ENCODE assay signal across 23 cellular contexts in the genomic region with DNA sequence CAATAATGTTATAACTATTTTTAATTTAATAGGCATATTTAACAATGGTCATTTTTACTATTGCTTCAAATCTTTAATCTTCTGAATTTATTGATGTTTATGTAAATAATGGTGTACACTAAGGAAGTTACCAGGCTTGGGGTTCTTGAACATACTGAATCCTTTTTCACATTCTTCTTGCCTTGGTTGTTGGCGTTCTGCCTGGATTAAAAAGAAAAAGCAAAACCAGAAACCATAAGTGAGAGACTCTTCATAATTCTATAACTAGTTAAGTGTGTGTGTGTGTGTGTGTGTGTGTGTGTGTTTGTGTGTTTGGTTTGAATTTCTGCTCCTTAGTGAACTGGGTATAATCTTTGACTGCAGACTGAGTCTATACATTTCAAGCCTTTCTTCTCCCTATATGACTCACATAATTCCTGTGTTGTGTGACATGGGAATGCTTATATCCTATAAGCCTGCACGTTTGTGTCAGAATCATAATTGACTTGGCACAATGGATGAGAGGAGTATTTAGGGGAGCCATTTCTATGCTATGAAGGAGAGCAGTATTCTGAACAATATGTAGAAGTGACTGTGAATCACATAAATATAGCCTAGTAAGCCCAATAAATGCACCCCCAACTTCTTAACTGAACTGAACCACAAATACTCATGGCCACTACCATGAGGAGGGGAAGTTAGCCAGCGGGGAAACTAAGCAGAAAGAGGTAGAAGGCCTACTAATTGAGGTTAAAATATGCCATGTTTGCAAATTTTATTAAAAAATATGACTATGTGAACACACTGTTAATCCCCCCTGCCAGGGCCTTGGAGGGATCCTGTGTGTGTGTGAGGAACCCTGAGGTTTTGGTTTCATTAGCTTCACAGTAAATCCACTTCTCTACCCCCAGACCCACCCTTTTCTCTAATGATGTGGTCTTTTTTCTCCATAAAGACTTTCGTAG.
DNase-seq lines count a peak whose midpoint lies in the region; ATAC-seq and TF ChIP-seq lines count a peak whose summit lies in the region.
"Had no signal": no experiment of that assay in that cellular context is flagged by ENCODE, and none has a peak within 500 bp of the region (broad histone marks: within the 10 kb centered on the region; RNA-seq: fewer than 3 reads in every experiment).

No MANE protein-coding gene starts in this region.

- POLR2A ChIA-PET in MCF 10A (lab: Yijun Ruan, JAX), result no interaction called here

- H3K27me3 ChIP-seq in breast epithelium, result no peaks in the 10 kb centered on the region
- H3K27me3 ChIP-seq: neutrophil, transverse colon had no signal

- no peak for TF ChIP-seq CTCF in MCF 10A (IDR thresholded peaks at IDR 0.05; ENCODE audit: unreplicated experiment)
- TF ChIP-seq CTCF in breast epithelium (IDR thresholded peaks at IDR 0.05), result no peak
- no peak for TF ChIP-seq CTCF in astrocyte of the spinal cord (IDR thresholded peaks at IDR 0.05; ENCODE audit: low read depth, low read length)
- TF ChIP-seq CTCF in fibroblast of the aortic adventitia (IDR thresholded peaks at IDR 0.05; ENCODE audit: insufficient read depth, low read length), result no peak

- in situ Hi-C loops in astrocyte of the spinal cord (cut with HindIII; ENCODE audit: low sequenced_read_pairs), result no loop called here

- intact Hi-C loops in MCF 10A (cut with micrococcal nuclease) (no loop called here), breast epithelium (cut with DNase I; ENCODE audit: low total_unique reads) (no loop called here)

- peaks cover 52% of the 10 kb centered on the region for H3K36me3 Mint-ChIP-seq in MCF 10A (ENCODE audit: insufficient read depth, unreplicated experiment)
- H3K36me3 Mint-ChIP-seq: activated naive CD4-positive, alpha-beta T cell treated with anti-CD3 and anti-CD28 coated beads, Interleukin-2, amount 50 U/mL, for 24 hours; CD8-positive, alpha-beta memory T cell; memory B cell had no signal

- no peak overlapping the region for H3K4me3 Mint-ChIP-seq in MCF 10A (ENCODE audit: unreplicated experiment)
- H3K4me3 Mint-ChIP-seq: activated naive CD4-positive, alpha-beta T cell treated with anti-CD3 and anti-CD28 coated beads, Interleukin-2, amount 50 U/mL, for 24 hours; CD8-positive, alpha-beta memory T cell; memory B cell had no signal

- no peak for ATAC-seq in HG02798 (IDR thresholded peaks at IDR 0.05; ENCODE audit: poor library complexity, unreplicated experiment)
- ATAC-seq: esophagus mucosa, left cardiac atrium had no signal

- H3K4me1 Mint-ChIP-seq in MCF 10A (ENCODE audit: insufficient read depth, unreplicated experiment), result peaks cover 18% of the 10 kb centered on the region
- H3K4me1 Mint-ChIP-seq: activated naive CD4-positive, alpha-beta T cell treated with anti-CD3 and anti-CD28 coated beads, Interleukin-2, amount 50 U/mL, for 24 hours; CD8-positive, alpha-beta memory T cell; memory B cell had no signal

- H3K4me3 ChIP-seq in breast epithelium (no peak overlapping the region), astrocyte of the spinal cord (ENCODE audit: low read depth, low read length) (no peak overlapping the region), fibroblast of the aortic adventitia (ENCODE audit: low read depth, low read length) (no peak overlapping the region)
- H3K4me3 ChIP-seq: transverse colon had no signal

- H3K9me3 ChIP-seq in breast epithelium, result no peaks in the 10 kb centered on the region
- H3K9me3 ChIP-seq: neutrophil had no signal

- H3K36me3 ChIP-seq in breast epithelium, result no peaks in the 10 kb centered on the region
- H3K36me3 ChIP-seq: neutrophil, transverse colon, WERI-Rb-1 had no signal

- TF ChIP-seq POLR2A in breast epithelium (IDR thresholded peaks at IDR 0.05), result no peak

- BruUV-seq in MCF 10A (replicated peaks; lab: Mats Ljungman, UMichigan), result no TSS peak

- no peaks in the 10 kb centered on the region for H3K4me1 ChIP-seq in breast epithelium

- H3K27me3 Mint-ChIP-seq in MCF 10A (ENCODE audit: insufficient read depth, unreplicated experiment), result no peaks in the 10 kb centered on the region
- H3K27me3 Mint-ChIP-seq: memory B cell, progenitor cell of endocrine pancreas had no signal

- CTCF ChIA-PET in MCF 10A (lab: Yijun Ruan, JAX), result interaction anchor here (1.2 kb wide), 1 partner anchor 232 kb away, joined by 3 read pairs; no protein-coding TSS in a partner anchor

- no peak for DNase-seq in MCF 10A (ENCODE audit: unreplicated experiment)
- no peak for DNase-seq in breast epithelium (ENCODE audit: low spot score in 2 of 2)
- peak; percentile 31 for DNase-seq in astrocyte of the spinal cord (ENCODE audit: low read depth, low spot score)
- peak; percentile 44 for DNase-seq in fibroblast of the aortic adventitia (ENCODE audit: low read depth)
- DNase-seq in central memory CD4-positive, alpha-beta T cell, result no peak
- DNase-seq in activated CD4-positive, alpha-beta T cell treated with anti-CD3 and anti-CD28 coated beads for 4 hours, result no peak
- no peak for DNase-seq in DMS 273 treated with DMSO at 0.1 percent for 48 hours (lab: John Stamatoyannopoulos, UW)
- DNase-seq: 8988T; activated CD4-positive, alpha-beta T cell treated with anti-CD3 and anti-CD28 coated beads, Interleukin-2, amount 50 U/mL, for 1 hour; CD8-positive, alpha-beta memory T cell; effector CD8-positive, alpha-beta T cell; left cardiac atrium; NCI-H2029 treated with DMSO at 0.1 percent for 48 hours; NCI-H226; NCI-H774; transverse colon; WERI-Rb-1 had no signal

- no peak overlapping the region for H3K27ac ChIP-seq in breast epithelium
- H3K27ac ChIP-seq: neutrophil, transverse colon, WERI-Rb-1 had no signal

- peaks cover 3% of the 10 kb centered on the region for H3K9me3 Mint-ChIP-seq in MCF 10A (ENCODE audit: unreplicated experiment)
- H3K9me3 Mint-ChIP-seq: activated naive CD4-positive, alpha-beta T cell treated with anti-CD3 and anti-CD28 coated beads, Interleukin-2, amount 50 U/mL, for 24 hours had no signal

- H3K27ac Mint-ChIP-seq in MCF 10A (ENCODE audit: low read depth, unreplicated experiment), result peak overlapping the region; percentile 52
- H3K27ac Mint-ChIP-seq: activated naive CD4-positive, alpha-beta T cell treated with anti-CD3 and anti-CD28 coated beads, Interleukin-2, amount 50 U/mL, for 24 hours; CD8-positive, alpha-beta memory T cell; memory B cell; progenitor cell of endocrine pancreas had no signal

Comparison
In these comparisons a context has a peak if more than half of its experiments do, and no peak if none do; other contexts are left out.
1. DNase-seq: peak in astrocyte of the spinal cord (single experiment) and fibroblast of the aortic adventitia (single experiment); none in MCF 10A (single experiment), breast epithelium (0 of 2), central memory CD4-positive, alpha-beta T cell (single experiment), activated CD4-positive, alpha-beta T cell treated with anti-CD3 and anti-CD28 coated beads for 4 hours (0 of 2) and DMS 273 treated with DMSO at 0.1 percent for 48 hours (single experiment).